In the genomic region with DNA sequence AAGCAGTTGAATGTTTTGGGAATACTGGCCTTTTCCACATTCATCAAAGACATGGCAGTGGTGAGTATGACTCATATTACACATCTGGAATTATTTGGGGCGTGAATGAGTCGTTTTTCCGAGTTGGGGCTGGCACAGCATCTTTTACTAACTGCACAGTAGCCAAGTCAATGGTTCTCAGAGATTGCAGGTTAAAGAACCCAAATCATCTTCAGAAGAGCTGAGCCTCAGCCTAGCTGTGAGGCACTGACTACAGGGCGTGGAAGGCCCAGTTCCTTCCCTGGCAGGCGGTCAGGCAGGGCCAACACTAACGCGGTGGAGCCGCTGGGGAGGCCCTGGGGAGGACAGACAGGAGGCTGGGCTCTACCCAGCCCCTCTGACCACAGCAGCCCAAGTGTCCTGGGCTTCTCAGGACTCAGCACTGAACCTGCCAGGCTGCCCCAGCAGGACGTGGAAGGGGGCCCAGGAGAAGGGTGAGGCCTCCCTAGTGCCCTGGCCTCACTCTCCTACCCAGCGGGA, we compare ENCODE assay signal across 20 cellular contexts. TPM values are rescaled to one million over a fixed set of nuclear protein-coding genes. Genes with fewer than 3 reads are reported as not detected.
A peak's percentile ranks its signal among the peaks of the same experiment; 100 is the strongest.
DNase-seq lines count a peak whose midpoint lies in the region; ATAC-seq and TF ChIP-seq lines count a peak whose summit lies in the region.
"Had no signal": no experiment of that assay in that cellular context is flagged by ENCODE, and none has a peak within 500 bp of the region (broad histone marks: within the 10 kb centered on the region; RNA-seq: fewer than 3 reads in every experiment).

No MANE protein-coding gene starts in this region.

- RAD21 ChIA-PET in HCT116 (lab: Charles Lee; ENCODE audit: low non-redundant PET in 1 of 2, low total read pairs in 2 of 2, uncharacterized antibody in 2 of 2, unreplicated experiment in 2 of 2): no interaction called here

- POLR2A ChIA-PET in HCT116 (lab: Charles Lee): no interaction called here

- in situ Hi-C loops in astrocyte of the spinal cord (cut with HindIII; ENCODE audit: low sequenced_read_pairs): no loop called here

- no peaks in the 10 kb centered on the region; a peak in 1 of 4 replicates for H3K36me3 ChIP-seq in HCT116 (ENCODE audit: control insufficient read depth in 1 of 2, insufficient read depth in 2 of 2, low read length in 2 of 2)

- H3K27me3 ChIP-seq in HCT116 (ENCODE audit: insufficient read depth, low read length) (no peaks in the 10 kb centered on the region), foreskin keratinocyte (no peaks in the 10 kb centered on the region)
- H3K27me3 ChIP-seq: gastrocnemius medialis had no signal

- H4K20me1 ChIP-seq in HCT116 (ENCODE audit: insufficient read depth): no peaks in the 10 kb centered on the region

- no peak overlapping the region for H3K9ac ChIP-seq in HCT116 (ENCODE audit: low read length)

- BruUV-seq in HCT116 (replicated peaks; lab: Mats Ljungman, UMichigan): no TSS peak

- no peak overlapping the region for H3K27ac ChIP-seq in HCT116 (ENCODE audit: low read depth, low read length)
- H3K27ac ChIP-seq in foreskin keratinocyte: no peak overlapping the region
- H3K27ac ChIP-seq: gastrocnemius medialis, prostate gland had no signal

- intact Hi-C loops in HCT116 (cut with micrococcal nuclease): no loop called here

- H3K4me3 ChIP-seq in AG09309 (ENCODE audit: control insufficient read depth, low read depth, low read length) (no peak overlapping the region), HCT116 (replicated peaks in 1 of 2; ENCODE audit: low read depth in 1 of 2, low read length in 2 of 2) (no peak overlapping the region), astrocyte of the spinal cord (ENCODE audit: low read depth, low read length) (no peak overlapping the region)
- H3K4me3 ChIP-seq: gastrocnemius medialis, prostate gland had no signal

- no peaks in the 10 kb centered on the region for H3K9me3 ChIP-seq in HCT116 (ENCODE audit: control insufficient read depth in 1 of 2, insufficient read depth in 1 of 2, low read depth in 1 of 2, low read length in 2 of 2)
- H3K9me3 ChIP-seq: gastrocnemius medialis, prostate gland had no signal

- no peak for TF ChIP-seq RAD21 in HCT116 (IDR thresholded peaks at IDR 0.05; ENCODE audit: low read depth)

- peak overlapping the region; percentile 15; the same call in 1 of the 2 replicates for H3K4me2 ChIP-seq in HCT116 (ENCODE audit: low read length)

- TF ChIP-seq CTCF in AG09309 (IDR thresholded peaks at IDR 0.05; ENCODE audit: control insufficient read depth, insufficient read depth, low read depth, low read length, missing control alignments): no peak
- TF ChIP-seq CTCF in HCT116 (IDR thresholded peaks at IDR 0.05 in 2 of 3, conservative IDR thresholded peaks at IDR 0.05 in 1 of 3; ENCODE audit: borderline replicate concordance in 1 of 3, insufficient read depth in 1 of 3, low read depth in 2 of 3, low read length in 2 of 3): no peak
- TF ChIP-seq CTCF in astrocyte of the spinal cord (IDR thresholded peaks at IDR 0.05; ENCODE audit: low read depth, low read length): no peak
- TF ChIP-seq CTCF in foreskin keratinocyte (conservative IDR thresholded peaks at IDR 0.05): no peak

- H2AFZ ChIP-seq in HCT116 (ENCODE audit: low read depth, low read length, poor library complexity, severe bottlenecking): no peak overlapping the region

- CTCF ChIA-PET in HCT116 (lab: Charles Lee): no interaction called here

- no peaks in the 10 kb centered on the region for H3K9me2 ChIP-seq in HCT116 (ENCODE audit: insufficient read depth)

- no peaks in the 10 kb centered on the region for H3K79me2 ChIP-seq in HCT116 (ENCODE audit: insufficient read depth, low read length)

- ATAC-seq in HCT116 (peak; percentile 30; the same call in 1 of the 2 replicates), foreskin keratinocyte (no peak)
- ATAC-seq: T-cell had no signal

- DNase-seq in AG09309 (ENCODE audit: low read depth): peak; percentile 57
- no peak for DNase-seq in HCT116 (ENCODE audit: low read depth, low spot score)
- peak; percentile 61 for DNase-seq in astrocyte of the spinal cord (ENCODE audit: low read depth, low spot score)
- DNase-seq in foreskin keratinocyte: peak; percentile 18 to 52
- DNase-seq in mesenteric fat pad (ENCODE audit: low spot score): no peak
- no peak for DNase-seq in effector CD4-positive, alpha-beta T cell
- no peak for DNase-seq in cortex of kidney (lab: John Stamatoyannopoulos, UW)
- no peak for DNase-seq in NCI-H1436 (lab: John Stamatoyannopoulos, UW)
- DNase-seq: amniotic stem cell; dermis blood vessel endothelial cell; gastrocnemius medialis; GOT3; naive B cell; NCI-H2171 treated with DMSO at 0.1 percent for 48 hours; stimulated activated CD4-positive, alpha-beta T cell treated with anti-CD3 and anti-CD28 coated beads, Interleukin-12 subunit alpha, Interleukin-12 subunit beta, amount 100 ng/mL, for 4 hours; stimulated activated naive CD4-positive, alpha-beta T cell treated with Interleukin-2 at 50 U/mL for 16 hours; T-cell had no signal

- H3K4me1 ChIP-seq in HCT116 (ENCODE audit: control insufficient read depth in 1 of 2, insufficient read depth in 2 of 2, low read length in 2 of 2): peaks cover 0 to 8% of the 10 kb centered on the region in 2 experiments; a peak in 2 of 4 replicates
- H3K4me1 ChIP-seq in foreskin keratinocyte: no peaks in the 10 kb centered on the region
- H3K4me1 ChIP-seq: gastrocnemius medialis, prostate gland had no signal

- TF ChIP-seq POLR2A in HCT116 (IDR thresholded peaks at IDR 0.05; ENCODE audit: borderline replicate concordance, extremely low read depth, insufficient read depth, insufficient read length): no peak

TF ChIP-seq in HCT116, 20 proteins besides CTCF, POLR2A, EP300 and RAD21:
- TF ChIP-seq ZNF274 (IDR thresholded peaks at IDR 0.05; ENCODE audit: low read depth, low read length) (no peak), CEBPB (IDR thresholded peaks at IDR 0.05; ENCODE audit: low read depth) (no peak), SP1 (IDR thresholded peaks at IDR 0.05; ENCODE audit: low read depth) (no peak), SRF (IDR thresholded peaks at IDR 0.05; ENCODE audit: low read depth) (no peak), FOSL1 (IDR thresholded peaks at IDR 0.05; ENCODE audit: low read depth) (no peak), POLR2AphosphoS5 (IDR thresholded peaks at IDR 0.05; ENCODE audit: low read depth, low read length) (no peak), EGR1 (IDR thresholded peaks at IDR 0.05; ENCODE audit: low read depth) (no peak), CBX3 (IDR thresholded peaks at IDR 0.05; ENCODE audit: low read depth) (no peak), ZFX (IDR thresholded peaks at IDR 0.05) (no peak)

RNA-seq across cellular contexts. Expression of a gene that starts 20.1 kb away (rescaled TPM):
- 44.0 TPM for total RNA-seq in HCT116 (2021; ENCODE audit: unreplicated experiment)
- 40.3 and 54.7 TPM in 2 replicates for polyA plus RNA-seq in HCT116 (2012)
- total RNA-seq in foreskin keratinocyte: 65.5 and 84.8 TPM in 2 replicates
- polyA plus RNA-seq in foreskin keratinocyte: 13.0 and 13.6 TPM in 2 replicates
- total RNA-seq in mesenteric fat pad: 50.8 TPM

RNA-seq across cellular contexts. Expression of a gene that starts 32.8 kb away (rescaled TPM):
- total RNA-seq in HCT116 (2021; ENCODE audit: unreplicated experiment) (13.9 TPM), foreskin keratinocyte (10.3 and 11.2 TPM in 2 replicates), mesenteric fat pad (10.0 TPM)
- polyA plus RNA-seq in HCT116 (2012): 10.0 and 10.2 TPM in 2 replicates
- polyA plus RNA-seq in foreskin keratinocyte: 6.9 and 7.2 TPM in 2 replicates

RNA-seq across cellular contexts. Expression of a gene that starts 40.1 kb away (rescaled TPM):
- total RNA-seq in HCT116 (2021; ENCODE audit: unreplicated experiment) (5.5 TPM), foreskin keratinocyte (0.53 and 0.78 TPM in 2 replicates), mesenteric fat pad (0.13 TPM)
- 3.1 TPM in 2 replicates for polyA plus RNA-seq in HCT116 (2012)
- 0.67 and 0.68 TPM in 2 replicates for polyA plus RNA-seq in foreskin keratinocyte

RNA-seq across cellular contexts. Expression of a gene that starts 46.6 kb away (rescaled TPM):
- total RNA-seq in HCT116 (2021; ENCODE audit: unreplicated experiment) (3.2 TPM), foreskin keratinocyte (0.11 and 0.17 TPM in 2 replicates), mesenteric fat pad (not detected)
- polyA plus RNA-seq in HCT116 (2012): 1.8 and 2.5 TPM in 2 replicates
- polyA plus RNA-seq in foreskin keratinocyte: 0.04 and 0.09 TPM in 2 replicates
- total RNA-seq: activated T-helper 1 cell treated with anti-CD3 and anti-CD28 coated beads, Interleukin-12 subunit alpha, Interleukin-12 subunit beta, Interleukin-2, Interleukin-4 antibody, amounts not matched to agents 30 ng/mL and 10 ng/mL and 1 ng/mL, durations not matched to agents 14 hours and 24 hours and 36 hours; dermis blood vessel endothelial cell; gastrocnemius medialis; liver; T-cell had no signal
- polyA plus RNA-seq: liver had no signal

RNA-seq across cellular contexts. Expression of a gene that starts 56.9 kb away (rescaled TPM):
- 6.7 TPM for total RNA-seq in HCT116 (2021; ENCODE audit: unreplicated experiment)
- polyA plus RNA-seq in HCT116 (2012): 7.2 and 8.0 TPM in 2 replicates
- 15.7 and 21.8 TPM in 2 replicates for total RNA-seq in foreskin keratinocyte
- polyA plus RNA-seq in foreskin keratinocyte: 15.2 and 22.0 TPM in 2 replicates
- total RNA-seq in mesenteric fat pad: 0.10 TPM

Comparison
In these comparisons a context has a peak if more than half of its experiments do, and no peak if none do; other contexts are left out.
1. DNase-seq: peak in AG09309 (single experiment), astrocyte of the spinal cord (single experiment) and foreskin keratinocyte (2 of 2); none in HCT116 (single experiment), mesenteric fat pad (single experiment), effector CD4-positive, alpha-beta T cell (single experiment), cortex of kidney (single experiment) and NCI-H1436 (single experiment).